1 cellular context compared by ENCODE assay signal in genomic region chr20:43530321-43531090, GRCh38.
TF ChIP-seq lines count a peak whose summit lies in the region.

No MANE protein-coding gene starts in this region.

TF ChIP-seq in HepG2, 621 proteins besides CTCF, POLR2A, EP300 and RAD21 (continued from another document and continues in another):
- peak; percentile 82 for TF ChIP-seq ZGPAT (CRISPR knock-in tag; IDR thresholded peaks at IDR 0.05)
- TF ChIP-seq ZNF672 (CRISPR knock-in tag; IDR thresholded peaks at IDR 0.05): no peak
- TF ChIP-seq ZNF337 (CRISPR knock-in tag; IDR thresholded peaks at IDR 0.05; ENCODE audit: borderline replicate concordance, low read depth): peak; percentile 91; the same call in 1 of the 2 replicates
- TF ChIP-seq PAWR (CRISPR knock-in tag; IDR thresholded peaks at IDR 0.05; ENCODE audit: borderline replicate concordance): no peak
- TF ChIP-seq ZNF230 (CRISPR knock-in tag; IDR thresholded peaks at IDR 0.05): peak; percentile 95
- no peak for TF ChIP-seq ATM (IDR thresholded peaks at IDR 0.05; ENCODE audit: borderline replicate concordance)
- TF ChIP-seq ZIK1 (CRISPR knock-in tag; IDR thresholded peaks at IDR 0.05; ENCODE audit: borderline replicate concordance, low read depth): peak; percentile 99
- TF ChIP-seq MED8 (CRISPR knock-in tag; IDR thresholded peaks at IDR 0.05; ENCODE audit: insufficient replicate concordance): no peak
- TF ChIP-seq, protein P1, sequence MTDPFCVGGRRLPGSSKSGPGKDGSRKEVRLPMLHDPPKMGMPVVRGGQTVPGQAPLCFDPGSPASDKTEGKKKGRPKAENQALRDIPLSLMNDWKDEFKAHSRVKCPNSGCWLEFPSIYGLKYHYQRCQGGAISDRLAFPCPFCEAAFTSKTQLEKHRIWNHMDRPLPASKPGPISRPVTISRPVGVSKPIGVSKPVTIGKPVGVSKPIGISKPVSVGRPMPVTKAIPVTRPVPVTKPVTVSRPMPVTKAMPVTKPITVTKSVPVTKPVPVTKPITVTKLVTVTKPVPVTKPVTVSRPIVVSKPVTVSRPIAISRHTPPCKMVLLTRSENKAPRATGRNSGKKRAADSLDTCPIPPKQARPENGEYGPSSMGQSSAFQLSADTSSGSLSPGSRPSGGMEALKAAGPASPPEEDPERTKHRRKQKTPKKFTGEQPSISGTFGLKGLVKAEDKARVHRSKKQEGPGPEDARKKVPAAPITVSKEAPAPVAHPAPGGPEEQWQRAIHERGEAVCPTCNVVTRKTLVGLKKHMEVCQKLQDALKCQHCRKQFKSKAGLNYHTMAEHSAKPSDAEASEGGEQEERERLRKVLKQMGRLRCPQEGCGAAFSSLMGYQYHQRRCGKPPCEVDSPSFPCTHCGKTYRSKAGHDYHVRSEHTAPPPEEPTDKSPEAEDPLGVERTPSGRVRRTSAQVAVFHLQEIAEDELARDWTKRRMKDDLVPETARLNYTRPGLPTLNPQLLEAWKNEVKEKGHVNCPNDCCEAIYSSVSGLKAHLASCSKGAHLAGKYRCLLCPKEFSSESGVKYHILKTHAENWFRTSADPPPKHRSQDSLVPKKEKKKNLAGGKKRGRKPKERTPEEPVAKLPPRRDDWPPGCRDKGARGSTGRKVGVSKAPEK (CRISPR knock-in tag; IDR thresholded peaks at IDR 0.05; ENCODE audit: borderline replicate concordance): no peak
- TF ChIP-seq ARNTL (CRISPR knock-in tag; IDR thresholded peaks at IDR 0.05): peak; percentile 100
- TF ChIP-seq, protein P2, sequence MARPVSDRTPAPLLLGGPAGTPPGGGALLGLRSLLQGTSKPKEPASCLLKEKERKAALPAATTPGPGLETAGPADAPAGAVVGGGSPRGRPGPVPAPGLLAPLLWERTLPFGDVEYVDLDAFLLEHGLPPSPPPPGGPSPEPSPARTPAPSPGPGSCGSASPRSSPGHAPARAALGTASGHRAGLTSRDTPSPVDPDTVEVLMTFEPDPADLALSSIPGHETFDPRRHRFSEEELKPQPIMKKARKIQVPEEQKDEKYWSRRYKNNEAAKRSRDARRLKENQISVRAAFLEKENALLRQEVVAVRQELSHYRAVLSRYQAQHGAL (CRISPR knock-in tag; IDR thresholded peaks at IDR 0.05; ENCODE audit: not compliant biosample characterization): no peak
- TF ChIP-seq ZSCAN31 (CRISPR knock-in tag; IDR thresholded peaks at IDR 0.05; ENCODE audit: low read depth): peak; percentile 55; the same call in 1 of the 2 replicates
- TF ChIP-seq ZNF780A (CRISPR knock-in tag; IDR thresholded peaks at IDR 0.05): no peak
- peak; percentile 94 for TF ChIP-seq ZSCAN21 (CRISPR knock-in tag; IDR thresholded peaks at IDR 0.05; ENCODE audit: borderline replicate concordance)
- TF ChIP-seq MBNL3 (CRISPR knock-in tag; conservative IDR thresholded peaks at IDR 0.05): no peak
- no peak for TF ChIP-seq NR2F2 (IDR thresholded peaks at IDR 0.05; ENCODE audit: borderline replicate concordance, low read depth)
- TF ChIP-seq ZFP1 (CRISPR knock-in tag; IDR thresholded peaks at IDR 0.05): peak; percentile 79; the same call in 1 of the 2 replicates
- TF ChIP-seq HIVEP1 (CRISPR knock-in tag; IDR thresholded peaks at IDR 0.05): peak; percentile 89; the same call in 1 of the 2 replicates
- no peak for TF ChIP-seq REXO4 (CRISPR knock-in tag; IDR thresholded peaks at IDR 0.05; ENCODE audit: borderline replicate concordance)
- TF ChIP-seq ZNF180 (CRISPR knock-in tag; IDR thresholded peaks at IDR 0.05; ENCODE audit: borderline replicate concordance, low read depth): no peak
- TF ChIP-seq POLR2G (IDR thresholded peaks at IDR 0.05; ENCODE audit: low read depth, low read length): no peak
- 0 out of 2 replicates have a peak, but pooled peaks have one; percentile 18 for TF ChIP-seq FUBP1 (CRISPR knock-in tag; IDR thresholded peaks at IDR 0.05; ENCODE audit: borderline replicate concordance)
- no peak for TF ChIP-seq CENPT (CRISPR knock-in tag; IDR thresholded peaks at IDR 0.05; ENCODE audit: low read depth)
- peak; percentile 36; the same call in 1 of the 2 replicates for TF ChIP-seq MAFF (IDR thresholded peaks at IDR 0.05; ENCODE audit: low read depth, low read length)
- peak; percentile 61; the same call in 1 of the 2 replicates for TF ChIP-seq ZNF790 (CRISPR knock-in tag; IDR thresholded peaks at IDR 0.05; ENCODE audit: borderline replicate concordance)
- peak; percentile 99 for TF ChIP-seq ZNF607 (CRISPR knock-in tag; IDR thresholded peaks at IDR 0.05; ENCODE audit: borderline replicate concordance)
- no peak; the same call in 1 of the 2 replicates for TF ChIP-seq ZNF615 (CRISPR knock-in tag; IDR thresholded peaks at IDR 0.05; ENCODE audit: borderline replicate concordance)
- peak; percentile 83; the same call in 1 of the 2 replicates for TF ChIP-seq ARID4A (CRISPR knock-in tag; IDR thresholded peaks at IDR 0.05; ENCODE audit: borderline replicate concordance)
- TF ChIP-seq PRPF4 (IDR thresholded peaks at IDR 0.05; ENCODE audit: low read depth, low read length, poor library complexity, severe bottlenecking): no peak
- no peak for TF ChIP-seq ZNF3 (CRISPR knock-in tag; IDR thresholded peaks at IDR 0.05)
- peak; percentile 56; the same call in 1 of the 2 replicates for TF ChIP-seq NFYC (CRISPR knock-in tag; IDR thresholded peaks at IDR 0.05)
- peak; percentile 89 for TF ChIP-seq MEF2D (CRISPR knock-in tag; IDR thresholded peaks at IDR 0.05)
- TF ChIP-seq RFXAP (CRISPR knock-in tag; IDR thresholded peaks at IDR 0.05; ENCODE audit: borderline replicate concordance): peak; percentile 45; the same call in 1 of the 2 replicates
- no peak for TF ChIP-seq MTF1 (CRISPR knock-in tag; IDR thresholded peaks at IDR 0.05)
- no peak for TF ChIP-seq NFYB (CRISPR knock-in tag; IDR thresholded peaks at IDR 0.05)
- TF ChIP-seq BHLHE40 (IDR thresholded peaks at IDR 0.05; ENCODE audit: low read length): peak; percentile 96
- TF ChIP-seq ZBTB44 (CRISPR knock-in tag; IDR thresholded peaks at IDR 0.05): no peak; the same call in 1 of the 2 replicates
- no peak; the same call in 1 of the 2 replicates for TF ChIP-seq ZNF629 (CRISPR knock-in tag; conservative IDR thresholded peaks at IDR 0.05)
- TF ChIP-seq ATRX (CRISPR knock-in tag; IDR thresholded peaks at IDR 0.05; ENCODE audit: borderline replicate concordance): no peak
- no peak for TF ChIP-seq HDAC6 (IDR thresholded peaks at IDR 0.05; ENCODE audit: low read depth, low read length)
- 0 out of 2 replicates have a peak, but pooled peaks have one; percentile 73 for TF ChIP-seq ZNF567 (CRISPR knock-in tag; IDR thresholded peaks at IDR 0.05; ENCODE audit: borderline replicate concordance)
- TF ChIP-seq ZNF207 (IDR thresholded peaks at IDR 0.05; ENCODE audit: borderline replicate concordance): no peak
- no peak for TF ChIP-seq MATR3 (CRISPR knock-in tag; IDR thresholded peaks at IDR 0.05)
- TF ChIP-seq ZZZ3 (CRISPR knock-in tag; IDR thresholded peaks at IDR 0.05; ENCODE audit: borderline replicate concordance): no peak
- TF ChIP-seq LBX2 (CRISPR knock-in tag; IDR thresholded peaks at IDR 0.05; ENCODE audit: borderline replicate concordance): peak; percentile 95; the same call in 1 of the 2 replicates
- TF ChIP-seq ZNF788 (CRISPR knock-in tag; IDR thresholded peaks at IDR 0.05; ENCODE audit: borderline replicate concordance): peak; percentile 93; the same call in 1 of the 2 replicates
- TF ChIP-seq ZNF282 (IDR thresholded peaks at IDR 0.05; ENCODE audit: partially characterized antibody): no peak
- no peak for TF ChIP-seq ZNF703 (CRISPR knock-in tag; IDR thresholded peaks at IDR 0.05; ENCODE audit: borderline replicate concordance)
- TF ChIP-seq, protein P3, sequence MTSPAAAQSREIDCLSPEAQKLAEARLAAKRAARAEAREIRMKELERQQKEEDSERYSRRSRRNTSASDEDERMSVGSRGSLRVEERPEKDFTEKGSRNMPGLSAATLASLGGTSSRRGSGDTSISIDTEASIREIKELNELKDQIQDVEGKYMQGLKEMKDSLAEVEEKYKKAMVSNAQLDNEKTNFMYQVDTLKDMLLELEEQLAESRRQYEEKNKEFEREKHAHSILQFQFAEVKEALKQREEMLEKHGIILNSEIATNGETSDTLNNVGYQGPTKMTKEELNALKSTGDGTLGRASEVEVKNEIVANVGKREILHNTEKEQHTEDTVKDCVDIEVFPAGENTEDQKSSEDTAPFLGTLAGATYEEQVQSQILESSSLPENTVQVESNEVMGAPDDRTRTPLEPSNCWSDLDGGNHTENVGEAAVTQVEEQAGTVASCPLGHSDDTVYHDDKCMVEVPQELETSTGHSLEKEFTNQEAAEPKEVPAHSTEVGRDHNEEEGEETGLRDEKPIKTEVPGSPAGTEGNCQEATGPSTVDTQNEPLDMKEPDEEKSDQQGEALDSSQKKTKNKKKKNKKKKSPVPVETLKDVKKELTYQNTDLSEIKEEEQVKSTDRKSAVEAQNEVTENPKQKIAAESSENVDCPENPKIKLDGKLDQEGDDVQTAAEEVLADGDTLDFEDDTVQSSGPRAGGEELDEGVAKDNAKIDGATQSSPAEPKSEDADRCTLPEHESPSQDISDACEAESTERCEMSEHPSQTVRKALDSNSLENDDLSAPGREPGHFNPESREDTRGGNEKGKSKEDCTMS (CRISPR knock-in tag; conservative IDR thresholded peaks at IDR 0.05): no peak
- TF ChIP-seq, protein P4, sequence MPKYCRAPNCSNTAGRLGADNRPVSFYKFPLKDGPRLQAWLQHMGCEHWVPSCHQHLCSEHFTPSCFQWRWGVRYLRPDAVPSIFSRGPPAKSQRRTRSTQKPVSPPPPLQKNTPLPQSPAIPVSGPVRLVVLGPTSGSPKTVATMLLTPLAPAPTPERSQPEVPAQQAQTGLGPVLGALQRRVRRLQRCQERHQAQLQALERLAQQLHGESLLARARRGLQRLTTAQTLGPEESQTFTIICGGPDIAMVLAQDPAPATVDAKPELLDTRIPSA (CRISPR knock-in tag; IDR thresholded peaks at IDR 0.05; ENCODE audit: borderline replicate concordance): 0 out of 2 replicates have a peak, but pooled peaks have one; percentile 92
- TF ChIP-seq RNF2 (conservative IDR thresholded peaks at IDR 0.05; ENCODE audit: low read depth): peak; percentile 99
- TF ChIP-seq MXI1 (IDR thresholded peaks at IDR 0.05; ENCODE audit: borderline replicate concordance, low read depth, low read length): peak; percentile 98
